Comparison of ENCODE assay signal across 23 cellular contexts in genomic region chr16:77037696-77038347, GRCh38.
"Had no signal": no experiment of that assay in that cellular context is flagged by ENCODE, and none has a peak within 500 bp of the region (broad histone marks: within the 10 kb centered on the region; RNA-seq: fewer than 3 reads in every experiment).

No MANE protein-coding gene starts in this region.

- ATAC-seq: gastrocnemius medialis; lower lobe of right lung; right lobe of liver; stimulated activated memory B cell treated with anti-CD40 and anti-IgM and Interleukin-4, amounts not matched to agents 10 μg/mL and 1 μg/mL and 100 μg/mL, for 72 hours; upper lobe of right lung had no signal

- H3K4me3 Mint-ChIP-seq: memory B cell; naive B cell; nephron; stimulated activated memory B cell treated with anti-CD40 and anti-IgM and Interleukin-4, amounts not matched to agents 10 μg/mL and 1 μg/mL and 100 μg/mL, for 72 hours; stimulated activated naive CD8-positive, alpha-beta T cell treated with anti-CD3 and anti-CD28 coated beads, Interleukin-15, Interleukin-2, amounts not matched to agents 100 ng/mL and 50 ng/mL, for 24 hours had no signal

- H3K4me1 ChIP-seq: esophagus muscularis mucosa, gastrocnemius medialis, left ventricle myocardium inferior, lower lobe of right lung, parathyroid adenoma, prostate gland, right lobe of liver, tibial artery, upper lobe of right lung, vagina had no signal

- H3K9me3 Mint-ChIP-seq: nephron; stimulated activated memory B cell treated with anti-CD40 and anti-IgM and Interleukin-4, amounts not matched to agents 10 μg/mL and 1 μg/mL and 100 μg/mL, for 72 hours; stimulated activated naive CD8-positive, alpha-beta T cell treated with anti-CD3 and anti-CD28 coated beads, Interleukin-15, Interleukin-2, amounts not matched to agents 100 ng/mL and 50 ng/mL, for 24 hours had no signal

- H3K27ac ChIP-seq: dorsolateral prefrontal cortex, epithelial cell of prostate, esophagus muscularis mucosa, gastrocnemius medialis, left ventricle myocardium inferior, lower lobe of right lung, parathyroid adenoma, prostate gland, right lobe of liver, tibial artery, upper lobe of right lung, vagina had no signal

- H3K36me3 ChIP-seq: esophagus muscularis mucosa, gastrocnemius medialis, left ventricle myocardium inferior, lower lobe of right lung, prostate gland, right lobe of liver, tibial artery, upper lobe of right lung, vagina had no signal

- H3K27ac Mint-ChIP-seq: memory B cell; naive B cell; nephron; stimulated activated memory B cell treated with anti-CD40 and anti-IgM and Interleukin-4, amounts not matched to agents 10 μg/mL and 1 μg/mL and 100 μg/mL, for 72 hours; stimulated activated naive CD8-positive, alpha-beta T cell treated with anti-CD3 and anti-CD28 coated beads, Interleukin-15, Interleukin-2, amounts not matched to agents 100 ng/mL and 50 ng/mL, for 24 hours had no signal

- H3K79me2 ChIP-seq: parathyroid adenoma had no signal

- H2AFZ ChIP-seq: parathyroid adenoma had no signal

- H3K4me1 Mint-ChIP-seq: memory B cell; naive B cell; nephron; stimulated activated memory B cell treated with anti-CD40 and anti-IgM and Interleukin-4, amounts not matched to agents 10 μg/mL and 1 μg/mL and 100 μg/mL, for 72 hours had no signal

- H3K4me3 ChIP-seq: dorsolateral prefrontal cortex, esophagus muscularis mucosa, gastrocnemius medialis, left ventricle myocardium inferior, lower lobe of right lung, prostate gland, right lobe of liver, tibial artery, upper lobe of right lung, vagina had no signal

- H3K27me3 ChIP-seq: esophagus muscularis mucosa, gastrocnemius medialis, right lobe of liver, tibial artery, upper lobe of right lung, vagina had no signal

- H3K27me3 Mint-ChIP-seq: memory B cell had no signal

- H3K9me3 ChIP-seq: esophagus muscularis mucosa, gastrocnemius medialis, lower lobe of right lung, prostate gland, right lobe of liver, tibial artery, upper lobe of right lung, vagina had no signal

- H3K36me3 Mint-ChIP-seq: memory B cell; naive B cell; stimulated activated memory B cell treated with anti-CD40 and anti-IgM and Interleukin-4, amounts not matched to agents 10 μg/mL and 1 μg/mL and 100 μg/mL, for 72 hours had no signal

- DNase-seq: cortex of kidney; dorsolateral prefrontal cortex; effector CD8-positive, alpha-beta T cell; gastrocnemius medialis; glutamatergic neuron; left ventricle myocardium inferior; lower lobe of right lung; naive B cell; right lobe of liver; stimulated activated CD4-positive, alpha-beta T cell treated with anti-CD3 and anti-CD28 coated beads, Interleukin-15, amount 100 ng/mL, for 24 hours; stimulated activated CD4-positive, alpha-beta T cell treated with anti-CD3 and anti-CD28 coated beads, Interleukin-1b, Interleukin-23, amount 100 ng/mL, for 48 hours; stimulated activated CD4-positive, alpha-beta T cell treated with anti-CD3 and anti-CD28 coated beads, Interleukin-4, amount 100 ng/mL, for 24 hours; tibial artery; upper lobe of right lung had no signal

- H3K9ac ChIP-seq: parathyroid adenoma had no signal
